In genomic region chr19:23914402-23915286, GRCh38 we compare ENCODE assay signal across 8 cellular contexts. TPM values are rescaled to one million over a fixed set of nuclear protein-coding genes. Genes with fewer than 3 reads are reported as not detected.
DNase-seq lines count a peak whose midpoint lies in the region; ATAC-seq and TF ChIP-seq lines count a peak whose summit lies in the region.

Gene ZNF726, plus strand, starts transcription at chr19:23914886. Its CDS starts 109 bp downstream, at chr19:23914995.

- intact Hi-C loops in OCI-LY7 (cut with micrococcal nuclease; ENCODE audit: unreplicated experiment) (no loop called here), esophagus muscularis mucosa (cut with DNase I) (no loop called here)

- no peak for TF ChIP-seq CTCF in OCI-LY7 (conservative IDR thresholded peaks at IDR 0.05; ENCODE audit: low read length)
- no peak for TF ChIP-seq CTCF in esophagus muscularis mucosa (IDR thresholded peaks at IDR 0.05)

- H3K4me3 ChIP-seq in OCI-LY7 (ENCODE audit: low read depth, low read length, poor library complexity, severe bottlenecking) (peak within 1 kb of the TSS; percentile 93), esophagus muscularis mucosa (peak within 1 kb of the TSS; percentile 54 to 77 (median 67))

- no peaks in the 10 kb centered on the region for H4K20me1 ChIP-seq in OCI-LY7 (ENCODE audit: insufficient read depth, low read length)

- no peaks in the 10 kb centered on the region; the same call in 1 of the 2 replicates for H3K9me2 ChIP-seq in OCI-LY7 (ENCODE audit: insufficient read depth, low read length)

- H3K27me3 Mint-ChIP-seq in activated T-cell treated with anti-CD3 and anti-CD28 coated beads, Interleukin-2, amount 50 U/mL, for 24 hours = peaks cover under 1% of the 10 kb centered on the region
- no peaks in the 10 kb centered on the region for H3K27me3 Mint-ChIP-seq in naive B cell
- no peaks in the 10 kb centered on the region for H3K27me3 Mint-ChIP-seq in stimulated activated memory B cell treated with anti-CD40 and anti-IgM and Interleukin-4, amounts not matched to agents 10 μg/mL and 1 μg/mL and 100 μg/mL, for 72 hours

- no peak for TF ChIP-seq EP300 in esophagus muscularis mucosa (IDR thresholded peaks at IDR 0.05)

- peak within 1 kb of the TSS; percentile 53 for H3K4me2 ChIP-seq in OCI-LY7 (ENCODE audit: low read length)

- ATAC-seq in HG03442 (IDR thresholded peaks at IDR 0.05; ENCODE audit: unreplicated experiment) (peak; percentile 96), naive B cell (ENCODE audit: low read depth in 2 of 2) (peak; percentile 95 to 98)
- ATAC-seq in stimulated activated memory B cell treated with anti-CD40 and anti-IgM and Interleukin-4, amounts not matched to agents 10 μg/mL and 1 μg/mL and 100 μg/mL, for 72 hours = peak; percentile 98

- H3K36me3 Mint-ChIP-seq in activated T-cell treated with anti-CD3 and anti-CD28 coated beads, Interleukin-2, amount 50 U/mL, for 24 hours (ENCODE audit: low read depth) = peaks cover 54% of the 10 kb centered on the region
- H3K36me3 Mint-ChIP-seq in naive B cell = peaks cover 0 to under 1% of the 10 kb centered on the region in 2 donors
- no peaks in the 10 kb centered on the region for H3K36me3 Mint-ChIP-seq in stimulated activated memory B cell treated with anti-CD40 and anti-IgM and Interleukin-4, amounts not matched to agents 10 μg/mL and 1 μg/mL and 100 μg/mL, for 72 hours

- peak within 1 kb of the TSS; percentile 98 for H3K4me3 Mint-ChIP-seq in activated T-cell treated with anti-CD3 and anti-CD28 coated beads, Interleukin-2, amount 50 U/mL, for 24 hours
- peak within 1 kb of the TSS; percentile 89 to 98 (median 96) for H3K4me3 Mint-ChIP-seq in naive B cell
- H3K4me3 Mint-ChIP-seq in stimulated activated memory B cell treated with anti-CD40 and anti-IgM and Interleukin-4, amounts not matched to agents 10 μg/mL and 1 μg/mL and 100 μg/mL, for 72 hours = peak within 1 kb of the TSS; percentile 96

- BruUV-seq in OCI-LY7 (replicated peaks; lab: Mats Ljungman, UMichigan) = no TSS peak

- peak within 1 kb of the TSS; percentile 63 for H3K27ac ChIP-seq in OCI-LY7 (ENCODE audit: low read depth, low read length, poor library complexity, severe bottlenecking)
- peak within 1 kb of the TSS in 3 of 4 donors; percentile 10 to 71 (median 66) for H3K27ac ChIP-seq in esophagus muscularis mucosa (replicated peaks in 1 of 4)

- H3K4me1 Mint-ChIP-seq in activated T-cell treated with anti-CD3 and anti-CD28 coated beads, Interleukin-2, amount 50 U/mL, for 24 hours (ENCODE audit: low read depth) = peaks cover 29% of the 10 kb centered on the region
- H3K4me1 Mint-ChIP-seq in naive B cell = peaks cover 4 to 26% (median 11%) of the 10 kb centered on the region in 3 donors
- H3K4me1 Mint-ChIP-seq in stimulated activated memory B cell treated with anti-CD40 and anti-IgM and Interleukin-4, amounts not matched to agents 10 μg/mL and 1 μg/mL and 100 μg/mL, for 72 hours = peaks cover 15% of the 10 kb centered on the region

- peaks cover 9% of the 10 kb centered on the region for H3K9me3 Mint-ChIP-seq in activated T-cell treated with anti-CD3 and anti-CD28 coated beads, Interleukin-2, amount 50 U/mL, for 24 hours
- peaks cover 0 to 1% (median 0%) of the 10 kb centered on the region in 7 donors for H3K9me3 Mint-ChIP-seq in naive B cell
- no peaks in the 10 kb centered on the region for H3K9me3 Mint-ChIP-seq in stimulated activated memory B cell treated with anti-CD40 and anti-IgM and Interleukin-4, amounts not matched to agents 10 μg/mL and 1 μg/mL and 100 μg/mL, for 72 hours

- peak within 1 kb of the TSS; percentile 88 for H2AFZ ChIP-seq in OCI-LY7 (ENCODE audit: low read length)

- H3K4me1 ChIP-seq in OCI-LY7 (ENCODE audit: insufficient read depth, low read length, poor library complexity, severe bottlenecking) = peaks cover 4% of the 10 kb centered on the region
- peaks cover 0 to 13% (median 9%) of the 10 kb centered on the region in 4 donors for H3K4me1 ChIP-seq in esophagus muscularis mucosa

- peak; percentile 41 to 87 (median 81) for DNase-seq in C1 segment of cervical spinal cord (lab: John Stamatoyannopoulos, UW)
- DNase-seq in GM19240 (ENCODE audit: insufficient read length, low spot score) = peak; percentile 41
- peak; percentile 91 for DNase-seq in OCI-LY7 (ENCODE audit: low spot score)
- peak; percentile 87 for DNase-seq in activated T-cell treated with anti-CD3 and anti-CD28 coated beads, Interleukin-2, amount 50 U/mL, for 24 hours
- peak; percentile 96 for DNase-seq in esophagus muscularis mucosa (ENCODE audit: extremely low spot score)
- DNase-seq in naive B cell = peak; percentile 87

- H3K27me3 ChIP-seq in esophagus muscularis mucosa = no peaks in the 10 kb centered on the region

- peaks cover 40% of the 10 kb centered on the region; the same call in 1 of the 2 replicates for H3K79me2 ChIP-seq in OCI-LY7 (ENCODE audit: insufficient read depth, low read depth, low read length)

- CTCF ChIA-PET in OCI-LY7 (lab: Charles Lee; ENCODE audit: unreplicated experiment) = no interaction called here

- WGBS in esophagus muscularis mucosa = 9% methylated on average over 43 of the region's 44 CpGs

- peaks cover 34% of the 10 kb centered on the region for H3K36me3 ChIP-seq in OCI-LY7 (ENCODE audit: insufficient read depth, low read length)
- no peaks in the 10 kb centered on the region for H3K36me3 ChIP-seq in esophagus muscularis mucosa

- H3K27ac Mint-ChIP-seq in activated T-cell treated with anti-CD3 and anti-CD28 coated beads, Interleukin-2, amount 50 U/mL, for 24 hours = peak within 1 kb of the TSS; percentile 97
- peak within 1 kb of the TSS; percentile 84 to 95 (median 94) for H3K27ac Mint-ChIP-seq in naive B cell
- H3K27ac Mint-ChIP-seq in stimulated activated memory B cell treated with anti-CD40 and anti-IgM and Interleukin-4, amounts not matched to agents 10 μg/mL and 1 μg/mL and 100 μg/mL, for 72 hours = peak within 1 kb of the TSS; percentile 93

- H3K9me3 ChIP-seq in OCI-LY7 (ENCODE audit: low read length) (peaks cover 21% of the 10 kb centered on the region; the same call in 1 of the 2 replicates), esophagus muscularis mucosa (no peaks in the 10 kb centered on the region)

- no peak for TF ChIP-seq POLR2A in esophagus muscularis mucosa (IDR thresholded peaks at IDR 0.05; ENCODE audit: low read depth)

- POLR2A ChIA-PET in OCI-LY7 (lab: Charles Lee) = interaction anchor here (0.6 kb wide), 1 partner anchor 32 kb away, joined by 5 read pairs; no protein-coding TSS in a partner anchor

RNA-seq across cellular contexts. Expression of gene ZNF726, which starts in this region (rescaled TPM):
- 22.6 and 22.7 TPM in 2 replicates for total RNA-seq in OCI-LY7 (2014; rRNA removed; shearing (Covaris generic))
- total RNA-seq in OCI-LY7 (2022) = 24.9 and 30.6 TPM in 2 replicates
- total RNA-seq in esophagus muscularis mucosa = under 1 TPM; 0.32 to 0.80 (median 0.37) TPM
- polyA plus RNA-seq in naive B cell (ENCODE audit: low read depth in 6 of 6) = 1 to 10 TPM; 2.3 to 4.0 (median 2.4) TPM

Comparison
In these comparisons a context has a peak if more than half of its experiments do, and no peak if none do; other contexts are left out.
1. Peak in every context shown above with its lines: DNase-seq, ATAC-seq, H3K4me3 ChIP-seq and H3K27ac ChIP-seq.
2. RNA of gene ZNF726 (total RNA-seq): 22.6 to 30.6 TPM in OCI-LY7; 0.32 to 0.80 TPM in esophagus muscularis mucosa; every median in the first group is over 10 times any median in the second.
3. Peak in DNase-seq, H3K4me3 ChIP-seq and H3K27ac ChIP-seq in esophagus muscularis mucosa; RNA of the gene not detected or under 1 TPM.
4. DNase-seq: peak in every context shown above with its lines; median percentile 96 in esophagus muscularis mucosa; 91 in OCI-LY7; 87 in activated T-cell treated with anti-CD3 and anti-CD28 coated beads, Interleukin-2, amount 50 U/mL, for 24 hours; 87 in naive B cell; 81 in C1 segment of cervical spinal cord; 41 in GM19240.